Comparison of ENCODE assay signal across 16 cellular contexts in genomic region chr6:170137911-170138910, GRCh38.
A peak's percentile ranks its signal among the peaks of the same experiment; 100 is the strongest.
DNase-seq lines count a peak whose midpoint lies in the region; ATAC-seq and TF ChIP-seq lines count a peak whose summit lies in the region.
"Had no signal": no experiment of that assay in that cellular context is flagged by ENCODE, and none has a peak within 500 bp of the region (broad histone marks: within the 10 kb centered on the region; RNA-seq: fewer than 3 reads in every experiment).

No MANE protein-coding gene starts in this region.

- no peaks in the 10 kb centered on the region for H3K27me3 Mint-ChIP-seq in activated CD4-positive, alpha-beta memory T cell treated with anti-CD3 and anti-CD28 coated beads for 36 hours
- peaks cover 1% of the 10 kb centered on the region for H3K27me3 Mint-ChIP-seq in activated CD4-positive, alpha-beta memory T cell treated with anti-CD3 and anti-CD28 coated beads, Interleukin-2, amount 10 ng/mL, durations not matched to agents 7 days and 5 days
- no peaks in the 10 kb centered on the region for H3K27me3 Mint-ChIP-seq in osteocyte (ENCODE audit: unreplicated experiment)

- H3K4me1 ChIP-seq in esophagus squamous epithelium (peaks cover 0 to 33% (median 11%) of the 10 kb centered on the region in 3 donors), upper lobe of left lung (peaks cover 4 to 28% (median 11%) of the 10 kb centered on the region in 4 donors)
- H3K4me1 ChIP-seq: HAP-1 had no signal

- ATAC-seq in upper lobe of left lung (ENCODE audit: low FRiP score in 2 of 2) = no peak
- ATAC-seq: SK-N-SH treated with all-trans-retinoic acid at 6 μM for 48 hours; stimulated activated naive B cell treated with anti-CD40 and anti-IgM and Interleukin-4, amounts not matched to agents 10 μg/mL and 1 μg/mL and 100 μg/mL, for 72 hours had no signal

- no peaks in the 10 kb centered on the region for H3K4me1 Mint-ChIP-seq in activated CD4-positive, alpha-beta memory T cell treated with anti-CD3 and anti-CD28 coated beads for 36 hours (ENCODE audit: low read depth)
- H3K4me1 Mint-ChIP-seq in activated CD4-positive, alpha-beta memory T cell treated with anti-CD3 and anti-CD28 coated beads, Interleukin-2, amount 10 ng/mL, durations not matched to agents 7 days and 5 days = no peaks in the 10 kb centered on the region
- no peaks in the 10 kb centered on the region for H3K4me1 Mint-ChIP-seq in osteocyte (ENCODE audit: unreplicated experiment)
- H3K4me1 Mint-ChIP-seq: stimulated activated naive B cell treated with anti-CD40 and anti-IgM and Interleukin-4, amounts not matched to agents 10 μg/mL and 1 μg/mL and 100 μg/mL, for 72 hours had no signal

- H3K27ac ChIP-seq in esophagus squamous epithelium (peak overlapping the region; percentile 50 to 79 (median 70)), upper lobe of left lung (peak overlapping the region; percentile 70 to 86 (median 82))
- H3K27ac ChIP-seq: hepatocyte had no signal

- WGBS in esophagus squamous epithelium, 2 donors = 77 to 86% methylated on average over 15 to 18 of the region's 40 CpGs
- WGBS in upper lobe of left lung, 2 donors = 82 to 87% methylated on average over 32 to 40 of the region's 40 CpGs

- TF ChIP-seq POLR2A in esophagus squamous epithelium (IDR thresholded peaks at IDR 0.05) (no peak), upper lobe of left lung (IDR thresholded peaks at IDR 0.05) (no peak)

- H3K9me3 ChIP-seq in esophagus squamous epithelium (no peaks in the 10 kb centered on the region), upper lobe of left lung (peaks cover 0 to 6% (median 0%) of the 10 kb centered on the region in 4 donors)
- H3K9me3 ChIP-seq: body of pancreas, HAP-1 had no signal

- TF ChIP-seq EP300 in upper lobe of left lung (IDR thresholded peaks at IDR 0.05) = no peak

- peak; percentile 7 for DNase-seq in activated CD4-positive, alpha-beta memory T cell treated with anti-CD3 and anti-CD28 coated beads for 36 hours
- DNase-seq in activated CD4-positive, alpha-beta memory T cell treated with anti-CD3 and anti-CD28 coated beads, Interleukin-2, amount 10 ng/mL, durations not matched to agents 7 days and 5 days = no peak
- no peak for DNase-seq in esophagus squamous epithelium (lab: John Stamatoyannopoulos, UW)
- peak; percentile 78 for DNase-seq in osteocyte (ENCODE audit: extremely low spot score, unreplicated experiment)
- DNase-seq in upper lobe of left lung = peak; percentile 19 to 80
- DNase-seq in epidermal melanocyte (ENCODE audit: insufficient read length, low spot score) = no peak
- DNase-seq in NCI-H1048 (lab: John Stamatoyannopoulos, UW) = no peak
- DNase-seq in activated CD4-positive, alpha-beta T cell treated with anti-CD3 and anti-CD28 coated beads for 4 hours = no peak
- DNase-seq: GDM1; occipital lobe; stimulated activated CD4-positive, alpha-beta T cell treated with anti-CD3 and anti-CD28 coated beads, Interleukin-4, amount 100 ng/mL, for 24 hours; stimulated activated naive B cell treated with anti-CD40 and anti-IgM and Interleukin-4, amounts not matched to agents 10 μg/mL and 1 μg/mL and 100 μg/mL, for 72 hours had no signal

- POLR2A ChIA-PET in activated CD4-positive, alpha-beta memory T cell treated with anti-CD3 and anti-CD28 coated beads for 36 hours (lab: Charles Lee) = no interaction called here
- POLR2A ChIA-PET in activated CD4-positive, alpha-beta memory T cell treated with anti-CD3 and anti-CD28 coated beads, Interleukin-2, amount 10 ng/mL, durations not matched to agents 7 days and 5 days (lab: Charles Lee) = no interaction called here

- H3K4me3 ChIP-seq in esophagus squamous epithelium (no peak overlapping the region), upper lobe of left lung (no peak overlapping the region)
- H3K4me3 ChIP-seq: body of pancreas, HAP-1, hepatocyte had no signal

- no peak overlapping the region for H3K4me3 Mint-ChIP-seq in activated CD4-positive, alpha-beta memory T cell treated with anti-CD3 and anti-CD28 coated beads for 36 hours
- H3K4me3 Mint-ChIP-seq in activated CD4-positive, alpha-beta memory T cell treated with anti-CD3 and anti-CD28 coated beads, Interleukin-2, amount 10 ng/mL, durations not matched to agents 7 days and 5 days = no peak overlapping the region
- no peak overlapping the region for H3K4me3 Mint-ChIP-seq in osteocyte (ENCODE audit: unreplicated experiment)
- H3K4me3 Mint-ChIP-seq: stimulated activated naive B cell treated with anti-CD40 and anti-IgM and Interleukin-4, amounts not matched to agents 10 μg/mL and 1 μg/mL and 100 μg/mL, for 72 hours had no signal

- CTCF ChIA-PET in activated CD4-positive, alpha-beta memory T cell treated with anti-CD3 and anti-CD28 coated beads for 36 hours (lab: Charles Lee) = no interaction called here
- CTCF ChIA-PET in activated CD4-positive, alpha-beta memory T cell treated with anti-CD3 and anti-CD28 coated beads, Interleukin-2, amount 10 ng/mL, durations not matched to agents 7 days and 5 days (lab: Charles Lee) = no interaction called here

- peaks cover 2% of the 10 kb centered on the region for H3K9me3 Mint-ChIP-seq in activated CD4-positive, alpha-beta memory T cell treated with anti-CD3 and anti-CD28 coated beads for 36 hours
- H3K9me3 Mint-ChIP-seq in activated CD4-positive, alpha-beta memory T cell treated with anti-CD3 and anti-CD28 coated beads, Interleukin-2, amount 10 ng/mL, durations not matched to agents 7 days and 5 days = peaks cover 2% of the 10 kb centered on the region
- peaks cover 19% of the 10 kb centered on the region for H3K9me3 Mint-ChIP-seq in osteocyte (ENCODE audit: unreplicated experiment)

- peaks cover 2% of the 10 kb centered on the region for H3K36me3 Mint-ChIP-seq in activated CD4-positive, alpha-beta memory T cell treated with anti-CD3 and anti-CD28 coated beads for 36 hours
- H3K36me3 Mint-ChIP-seq in activated CD4-positive, alpha-beta memory T cell treated with anti-CD3 and anti-CD28 coated beads, Interleukin-2, amount 10 ng/mL, durations not matched to agents 7 days and 5 days (ENCODE audit: low read depth) = peaks cover 2% of the 10 kb centered on the region
- H3K36me3 Mint-ChIP-seq in osteocyte (ENCODE audit: unreplicated experiment) = no peaks in the 10 kb centered on the region

- H3K36me3 ChIP-seq in esophagus squamous epithelium (no peaks in the 10 kb centered on the region), upper lobe of left lung (no peaks in the 10 kb centered on the region)
- H3K36me3 ChIP-seq: HAP-1 had no signal

- intact Hi-C loops in activated CD4-positive, alpha-beta memory T cell treated with anti-CD3 and anti-CD28 coated beads for 36 hours (cut with micrococcal nuclease) = no loop called here
- intact Hi-C loops in esophagus squamous epithelium (cut with DNase I) = no loop called here

- TF ChIP-seq CTCF in esophagus squamous epithelium (IDR thresholded peaks at IDR 0.05) = no peak
- TF ChIP-seq CTCF in osteocyte (IDR thresholded peaks at IDR 0.05) = no peak
- no peak for TF ChIP-seq CTCF in upper lobe of left lung (IDR thresholded peaks at IDR 0.05)

- H3K27me3 ChIP-seq in esophagus squamous epithelium (peaks cover 0 to 15% (median 0%) of the 10 kb centered on the region in 4 donors), upper lobe of left lung (no peaks in the 10 kb centered on the region)
- H3K27me3 ChIP-seq: body of pancreas, hepatocyte had no signal

- H3K27ac Mint-ChIP-seq in activated CD4-positive, alpha-beta memory T cell treated with anti-CD3 and anti-CD28 coated beads for 36 hours = no peak overlapping the region
- no peak overlapping the region for H3K27ac Mint-ChIP-seq in activated CD4-positive, alpha-beta memory T cell treated with anti-CD3 and anti-CD28 coated beads, Interleukin-2, amount 10 ng/mL, durations not matched to agents 7 days and 5 days
- H3K27ac Mint-ChIP-seq in osteocyte (ENCODE audit: unreplicated experiment) = no peak overlapping the region
- H3K27ac Mint-ChIP-seq: stimulated activated naive B cell treated with anti-CD40 and anti-IgM and Interleukin-4, amounts not matched to agents 10 μg/mL and 1 μg/mL and 100 μg/mL, for 72 hours had no signal

Comparison
In these comparisons a context has a peak if more than half of its experiments do, and no peak if none do; other contexts are left out.
1. DNase-seq: peak in activated CD4-positive, alpha-beta memory T cell treated with anti-CD3 and anti-CD28 coated beads for 36 hours (single experiment), osteocyte (single experiment) and upper lobe of left lung (2 of 2); none in activated CD4-positive, alpha-beta memory T cell treated with anti-CD3 and anti-CD28 coated beads, Interleukin-2, amount 10 ng/mL, durations not matched to agents 7 days and 5 days (single experiment), esophagus squamous epithelium (single experiment), epidermal melanocyte (single experiment), NCI-H1048 (single experiment) and activated CD4-positive, alpha-beta T cell treated with anti-CD3 and anti-CD28 coated beads for 4 hours (0 of 2).